ENCODE assay signal across 2 cellular contexts in genomic region chr22:49928185-49928495, GRCh38.
TF ChIP-seq lines count a peak whose summit lies in the region.

No MANE protein-coding gene starts in this region.

TF ChIP-seq in GM23338, 12 proteins besides CTCF, POLR2A, EP300 and RAD21:
- TF ChIP-seq CREB1 (CRISPR knock-in tag; IDR thresholded peaks at IDR 0.05; ENCODE audit: low read depth) (no peak), ETS1 (IDR thresholded peaks at IDR 0.05) (no peak), NANOG (IDR thresholded peaks at IDR 0.05; ENCODE audit: borderline replicate concordance) (no peak), JUNB (IDR thresholded peaks at IDR 0.05; ENCODE audit: unreplicated experiment) (no peak), ZNF114 (CRISPR knock-in tag; IDR thresholded peaks at IDR 0.05) (no peak), ZNF331 (CRISPR knock-in tag; IDR thresholded peaks at IDR 0.05; ENCODE audit: low read depth) (no peak), ZNF462 (CRISPR knock-in tag; IDR thresholded peaks at IDR 0.05) (no peak), EZH2phosphoT487 (IDR thresholded peaks at IDR 0.05; ENCODE audit: unreplicated experiment) (no peak), STAT1 (IDR thresholded peaks at IDR 0.05; ENCODE audit: unreplicated experiment) (no peak), POLR2AphosphoS5 (IDR thresholded peaks at IDR 0.05; ENCODE audit: low read depth) (no peak), EZH2 (IDR thresholded peaks at IDR 0.05; ENCODE audit: low read depth, unreplicated experiment) (no peak), REST (IDR thresholded peaks at IDR 0.05; ENCODE audit: unreplicated experiment) (no peak)

TF ChIP-seq in H1, 55 proteins besides CTCF, POLR2A, EP300 and RAD21:
- TF ChIP-seq CHD2 (IDR thresholded peaks at IDR 0.05; ENCODE audit: low read length), result no peak
- no peak for TF ChIP-seq KDM5A (IDR thresholded peaks at IDR 0.05; ENCODE audit: low read length)
- TF ChIP-seq CBX8 (IDR thresholded peaks at IDR 0.05; ENCODE audit: borderline replicate concordance, low read depth, low read length), result no peak
- TF ChIP-seq CREB1 (IDR thresholded peaks at IDR 0.05), result no peak
- TF ChIP-seq SP4 (IDR thresholded peaks at IDR 0.05; ENCODE audit: low read length), result no peak
- TF ChIP-seq BRCA1 (IDR thresholded peaks at IDR 0.05; ENCODE audit: low read depth, low read length), result no peak
- TF ChIP-seq BCL11A (IDR thresholded peaks at IDR 0.05; ENCODE audit: low read depth in 2 of 2, low read length in 2 of 2), result no peak
- TF ChIP-seq KDM1A (IDR thresholded peaks at IDR 0.05; ENCODE audit: borderline replicate concordance, low read length), result no peak
- TF ChIP-seq RNF2 (IDR thresholded peaks at IDR 0.05; ENCODE audit: borderline replicate concordance, low read depth, low read length, missing control alignments, poor library complexity, severe bottlenecking), result no peak
- no peak for TF ChIP-seq GABPA (IDR thresholded peaks at IDR 0.05; ENCODE audit: borderline replicate concordance, insufficient read depth, low read length)
- no peak for TF ChIP-seq ZNF274 (IDR thresholded peaks at IDR 0.05; ENCODE audit: borderline replicate concordance, extremely low read depth, low read length)
- TF ChIP-seq MAFK (IDR thresholded peaks at IDR 0.05; ENCODE audit: low read depth, low read length), result no peak
- TF ChIP-seq ATF2 (IDR thresholded peaks at IDR 0.05; ENCODE audit: low read length), result no peak
- TF ChIP-seq CBX5 (IDR thresholded peaks at IDR 0.05; ENCODE audit: low read depth, low read length), result no peak
